Comparison of ENCODE assay signal across 15 cellular contexts in genomic region chr13:71148391-71148790, GRCh38.
"Had no signal": no experiment of that assay in that cellular context is flagged by ENCODE, and none has a peak within 500 bp of the region (broad histone marks: within the 10 kb centered on the region; RNA-seq: fewer than 3 reads in every experiment).

No MANE protein-coding gene starts in this region.

- DNase-seq: activated CD4-positive, alpha-beta memory T cell treated with anti-CD3 and anti-CD28 coated beads, Interleukin-2, amount 10 ng/mL, durations not matched to agents 7 days and 5 days; activated CD4-positive, alpha-beta T cell treated with anti-CD3 and anti-CD28 coated beads for 4 hours; activated CD8-positive, alpha-beta memory T cell treated with anti-CD3 and anti-CD28 coated beads, Interleukin-2, amount 10 ng/mL, durations not matched to agents 7 days and 5 days; effector CD4-positive, alpha-beta T cell; heart left ventricle; kidney; nucleus accumbens; sigmoid colon; stimulated activated naive B cell treated with anti-CD40 and anti-IgM and Interleukin-4, amounts not matched to agents 10 μg/mL and 1 μg/mL and 100 μg/mL, for 72 hours; upper lobe of left lung had no signal

- ATAC-seq: activated CD8-positive, alpha-beta memory T cell treated with anti-CD3 and anti-CD28 coated beads, Interleukin-2, amount 10 ng/mL, durations not matched to agents 7 days and 5 days; esophagus mucosa; gastroesophageal sphincter; heart left ventricle; left lobe of liver; natural killer cell treated with Interleukin-12 subunit alpha and Interleukin-12 subunit beta and Interleukin-15 and Interleukin-18, amount 100 ng/mL, for 72 hours; stimulated activated naive B cell treated with anti-CD40 and anti-IgM and Interleukin-4, amounts not matched to agents 10 μg/mL and 1 μg/mL and 100 μg/mL, for 72 hours; WTC11 had no signal
